In genomic region chr1:184493987-184494388, GRCh38 we compare ENCODE assay signal across 20 cellular contexts.
DNase-seq lines count a peak whose midpoint lies in the region; ATAC-seq and TF ChIP-seq lines count a peak whose summit lies in the region.
"Had no signal": no experiment of that assay in that cellular context is flagged by ENCODE, and none has a peak within 500 bp of the region (broad histone marks: within the 10 kb centered on the region; RNA-seq: fewer than 3 reads in every experiment).

No MANE protein-coding gene starts in this region.

- H3K4me3 ChIP-seq in colonic mucosa (no peak overlapping the region), stomach smooth muscle (ENCODE audit: low read length in 2 of 2) (no peak overlapping the region)

- peak overlapping the region; percentile 74 for H3K27ac ChIP-seq in colonic mucosa
- peak overlapping the region; percentile 7 for H3K27ac ChIP-seq in stomach smooth muscle (ENCODE audit: low read length)
- H3K27ac ChIP-seq: HL-60 had no signal

- H3K9ac ChIP-seq in colonic mucosa (ENCODE audit: low read depth in 2 of 2, low read length in 2 of 2) (peak overlapping the region in 1 of 2 donors; percentile 43), stomach smooth muscle (ENCODE audit: low read length in 2 of 2) (no peak overlapping the region)

- H3K36me3 ChIP-seq in colonic mucosa (no peaks in the 10 kb centered on the region), stomach smooth muscle (ENCODE audit: control insufficient read depth in 2 of 2, insufficient read depth in 2 of 2, low read length in 2 of 2) (no peaks in the 10 kb centered on the region)

- DNase-seq in NCI-H69 (lab: John Stamatoyannopoulos, UW) (peak; percentile 40), colonic mucosa (no peak), left colon (peak; percentile 42 to 52), NCI-H1048 (lab: John Stamatoyannopoulos, UW) (no peak), T-helper 1 cell (no peak), NCI-H2107 treated with DMSO at 0.1 percent for 48 hours (lab: John Stamatoyannopoulos, UW; ENCODE audit: unreplicated experiment) (no peak)
- DNase-seq: activated CD4-positive, alpha-beta memory T cell treated with anti-CD3 and anti-CD28 coated beads, Interleukin-2, amount 10 ng/mL, durations not matched to agents 7 days and 5 days; activated naive CD4-positive, alpha-beta T cell treated with anti-CD3 and anti-CD28 coated beads, Interleukin-2, amount 50 U/mL, for 16 hours; activated T-cell treated with anti-CD3 and anti-CD28 coated beads, Interleukin-2, amount 50 U/mL, for 24 hours; dermis blood vessel endothelial cell; DMS79; kidney glomerular epithelial cell; midbrain; NCI-H2029; NCI-H446 treated with DMSO at 0.1 percent for 48 hours; stimulated activated naive B cell treated with anti-CD40 and anti-IgM and Interleukin-4, amounts not matched to agents 10 μg/mL and 1 μg/mL and 100 μg/mL, for 72 hours; trophoblast cell had no signal

- ATAC-seq in left colon (peak; percentile 66), HG03442 (IDR thresholded peaks at IDR 0.05; ENCODE audit: unreplicated experiment) (no peak)
- ATAC-seq: stimulated activated naive B cell treated with anti-CD40 and anti-IgM and Interleukin-4, amounts not matched to agents 10 μg/mL and 1 μg/mL and 100 μg/mL, for 72 hours had no signal

- intact Hi-C loops in colonic mucosa (cut with DNase I) (no loop called here), left colon (cut with DNase I, micrococcal nuclease) (no loop called here)

- TF ChIP-seq CTCF in colonic mucosa (IDR thresholded peaks at IDR 0.05): no peak

- no peaks in the 10 kb centered on the region for H3K27me3 ChIP-seq in colonic mucosa
- no peaks in the 10 kb centered on the region for H3K27me3 ChIP-seq in stomach smooth muscle (ENCODE audit: control insufficient read depth in 1 of 2, insufficient read depth in 2 of 2, low read length in 2 of 2)

- no peaks in the 10 kb centered on the region for H3K9me3 ChIP-seq in colonic mucosa
- no peaks in the 10 kb centered on the region for H3K9me3 ChIP-seq in stomach smooth muscle (ENCODE audit: control insufficient read depth in 2 of 2, low read length in 2 of 2)

- H3K4me1 ChIP-seq in colonic mucosa: peaks cover 30% of the 10 kb centered on the region
- peaks cover 8% of the 10 kb centered on the region for H3K4me1 ChIP-seq in stomach smooth muscle (ENCODE audit: control insufficient read depth, insufficient read depth, low read length)

Comparison
In these comparisons a context has a peak if more than half of its experiments do, and no peak if none do; other contexts are left out.
1. DNase-seq: peak in NCI-H69 (single experiment) and left colon (2 of 2); none in colonic mucosa (single experiment), NCI-H1048 (single experiment), T-helper 1 cell (0 of 5) and NCI-H2107 treated with DMSO at 0.1 percent for 48 hours (single experiment).